18 cellular contexts compared by ENCODE assay signal in the genomic region with DNA sequence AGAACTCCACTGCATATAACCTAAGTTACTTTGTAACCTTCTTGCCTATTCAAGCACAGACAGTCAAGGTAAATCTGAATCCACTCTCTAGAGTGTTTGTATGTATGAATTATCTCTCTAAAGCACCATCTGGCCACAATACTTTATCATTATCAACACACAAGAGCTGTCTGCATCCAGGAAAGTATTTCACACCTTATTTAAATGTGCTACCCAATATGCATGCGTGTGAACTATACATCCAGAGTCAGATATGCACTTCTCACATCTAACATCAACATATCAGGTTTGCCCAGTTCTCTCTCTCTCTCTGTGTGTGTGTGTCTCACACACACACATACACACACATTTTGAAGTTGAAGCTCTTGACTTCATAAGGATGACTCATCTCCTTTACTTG.
DNase-seq lines count a peak whose midpoint lies in the region; ATAC-seq, FAIRE-seq and TF ChIP-seq lines count a peak whose summit lies in the region.
"Had no signal": no experiment of that assay in that cellular context is flagged by ENCODE, and none has a peak within 500 bp of the region (broad histone marks: within the 10 kb centered on the region; RNA-seq: fewer than 3 reads in every experiment).

No MANE protein-coding gene starts in this region.

- in situ Hi-C loops in GM12878 (cut with MboI): no loop called here

- H3K27me3 ChIP-seq in GM12878 (replicated peaks in 1 of 2; ENCODE audit: control insufficient read depth in 2 of 2, insufficient read depth in 2 of 2, low read length in 1 of 2): no peaks in the 10 kb centered on the region
- H3K27me3 ChIP-seq: BLaER1 had no signal

- POLR2A ChIA-PET in GM12878 (lab: Charles Lee): no interaction called here

- DNase-seq in DMS 273 (lab: John Stamatoyannopoulos, UW; ENCODE audit: unreplicated experiment) (peak; percentile 13), DMS 273 treated with DMSO at 0.1 percent for 48 hours (lab: John Stamatoyannopoulos, UW) (no peak), NCI-H345 (lab: John Stamatoyannopoulos, UW) (peak; percentile 21), GM12878 (ENCODE audit: low read depth, low spot score) (no peak), renal cortical epithelial cell (ENCODE audit: low read depth) (peak; percentile 29), iPS-NIHi11 (ENCODE audit: low spot score) (no peak)
- DNase-seq in NK-92 treated with Interleukin-12 subunit alpha and Interleukin-12 subunit beta, amount 100 ng/mL, for 24 hours (lab: John Stamatoyannopoulos, UW): no peak
- DNase-seq: CD8-positive, alpha-beta T cell; GF-D8; GOT3; HFFc6; NCI-H1092; NCI-H446 treated with DMSO at 0.1 percent for 48 hours; NCI-H82 had no signal

- no TSS peak for BruUV-seq in GM12878 (replicated peaks; lab: Mats Ljungman, UMichigan)

- no peaks in the 10 kb centered on the region for H3K9me3 ChIP-seq in GM12878 (replicated peaks; ENCODE audit: control insufficient read depth, insufficient read depth, low read length)
- H3K9me3 ChIP-seq: BLaER1 had no signal

- no peak for TF ChIP-seq EP300 in GM12878 (IDR thresholded peaks at IDR 0.05; ENCODE audit: borderline replicate concordance in 1 of 2, control insufficient read depth in 1 of 2, low read depth in 2 of 2, low read length in 2 of 2)

- no peak for TF ChIP-seq CTCF in GM12878 (IDR thresholded peaks at IDR 0.05 in 2 of 3, conservative IDR thresholded peaks at IDR 0.05 in 1 of 3; ENCODE audit: control insufficient read depth in 2 of 3, extremely low read depth in 1 of 3, insufficient read depth in 1 of 3, low read depth in 3 of 3, low read length in 3 of 3)

- TF ChIP-seq POLR2A in GM12878 (IDR thresholded peaks at IDR 0.05; ENCODE audit: low read depth, low read length): no peak

- H2AFZ ChIP-seq in GM12878 (ENCODE audit: control insufficient read depth, low read depth, low read length): no peak overlapping the region

- WGBS in GM12878 (ENCODE audit: insufficient coverage, insufficient replicate concordance, low lambda C conversion rate, missing lambda C conversion rate): 22% methylated on average over 1 of the region's 1 CpG

- H3K4me3 ChIP-seq in GM12878: no peak overlapping the region
- H3K4me3 ChIP-seq: BLaER1 had no signal

- FAIRE-seq in GM12878 (lab: Jason Lieb, UNC): peak; percentile 81

- intact Hi-C loops in GM12878 (cut with micrococcal nuclease; ENCODE audit: unreplicated experiment): loop anchor here (10.0 kb wide), 2 partner anchors 402 to 432 kb away; no protein-coding TSS in a partner anchor

- H3K4me1 ChIP-seq in GM12878 (ENCODE audit: control insufficient read depth, insufficient read depth, low read length): no peaks in the 10 kb centered on the region
- H3K4me1 ChIP-seq: BLaER1 had no signal

- H3K27ac ChIP-seq in GM12878 (ENCODE audit: control insufficient read depth, insufficient read depth): no peak overlapping the region
- H3K27ac ChIP-seq: 22Rv1, BLaER1, KMS-11 had no signal

- no peaks in the 10 kb centered on the region for H3K36me3 ChIP-seq in GM12878 (ENCODE audit: control insufficient read depth in 2 of 2, insufficient read depth in 2 of 2, low read length in 1 of 2)
- H3K36me3 ChIP-seq: BLaER1 had no signal

- SMC1A ChIA-PET in GM12878 (lab: Charles Lee; ENCODE audit: uncharacterized antibody, unreplicated experiment): interaction anchor here (0.6 to 1.5 kb wide), 2 partner anchors 9 to 235 kb away, joined by 3 read pairs; no protein-coding TSS in a partner anchor

- H3K9ac ChIP-seq in GM12878 (ENCODE audit: control insufficient read depth, insufficient read depth, low read length): no peak overlapping the region
- H3K9ac ChIP-seq: BLaER1, KMS-11 had no signal

- TF ChIP-seq RAD21 in GM12878 (IDR thresholded peaks at IDR 0.05; ENCODE audit: insufficient read depth, low read depth, low read length): no peak

- CTCF ChIA-PET in GM12878 (lab: Yijun Ruan, JAX): interaction anchor here (1.2 kb wide), 1 partner anchor 245 kb away, joined by 5 read pairs; no protein-coding TSS in a partner anchor

- H3K4me2 ChIP-seq in GM12878 (ENCODE audit: control insufficient read depth, insufficient read depth): no peak overlapping the region
- H3K4me2 ChIP-seq: BLaER1, KMS-11 had no signal

- ATAC-seq in GM12878 (no peak), GM18511 (IDR thresholded peaks at IDR 0.05; ENCODE audit: unreplicated experiment) (no peak)
- ATAC-seq: CD8-positive, alpha-beta T cell had no signal

- H4K20me1 ChIP-seq in GM12878 (ENCODE audit: control insufficient read depth, insufficient read depth): no peaks in the 10 kb centered on the region
- H4K20me1 ChIP-seq: BLaER1 had no signal

- RAD21 ChIA-PET in GM12878 (lab: Charles Lee; ENCODE audit: unreplicated experiment): no interaction called here

- no peaks in the 10 kb centered on the region for H3K79me2 ChIP-seq in GM12878 (ENCODE audit: control insufficient read depth, insufficient read depth, low read length)

TF ChIP-seq in GM12878, 131 proteins besides CTCF, POLR2A, EP300 and RAD21 (continues in another document):
- TF ChIP-seq HCFC1 (IDR thresholded peaks at IDR 0.05; ENCODE audit: low read length) (no peak), ESRRA (IDR thresholded peaks at IDR 0.05; ENCODE audit: low read length) (no peak)
- TF ChIP-seq, protein P1, sequence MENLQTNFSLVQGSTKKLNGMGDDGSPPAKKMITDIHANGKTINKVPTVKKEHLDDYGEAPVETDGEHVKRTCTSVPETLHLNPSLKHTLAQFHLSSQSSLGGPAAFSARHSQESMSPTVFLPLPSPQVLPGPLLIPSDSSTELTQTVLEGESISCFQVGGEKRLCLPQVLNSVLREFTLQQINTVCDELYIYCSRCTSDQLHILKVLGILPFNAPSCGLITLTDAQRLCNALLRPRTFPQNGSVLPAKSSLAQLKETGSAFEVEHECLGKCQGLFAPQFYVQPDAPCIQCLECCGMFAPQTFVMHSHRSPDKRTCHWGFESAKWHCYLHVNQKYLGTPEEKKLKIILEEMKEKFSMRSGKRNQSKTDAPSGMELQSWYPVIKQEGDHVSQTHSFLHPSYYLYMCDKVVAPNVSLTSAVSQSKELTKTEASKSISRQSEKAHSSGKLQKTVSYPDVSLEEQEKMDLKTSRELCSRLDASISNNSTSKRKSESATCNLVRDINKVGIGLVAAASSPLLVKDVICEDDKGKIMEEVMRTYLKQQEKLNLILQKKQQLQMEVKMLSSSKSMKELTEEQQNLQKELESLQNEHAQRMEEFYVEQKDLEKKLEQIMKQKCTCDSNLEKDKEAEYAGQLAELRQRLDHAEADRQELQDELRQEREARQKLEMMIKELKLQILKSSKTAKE (IDR thresholded peaks at IDR 0.05; ENCODE audit: low read depth, poor library complexity, severe bottlenecking): no peak
- TF ChIP-seq, protein P2, sequence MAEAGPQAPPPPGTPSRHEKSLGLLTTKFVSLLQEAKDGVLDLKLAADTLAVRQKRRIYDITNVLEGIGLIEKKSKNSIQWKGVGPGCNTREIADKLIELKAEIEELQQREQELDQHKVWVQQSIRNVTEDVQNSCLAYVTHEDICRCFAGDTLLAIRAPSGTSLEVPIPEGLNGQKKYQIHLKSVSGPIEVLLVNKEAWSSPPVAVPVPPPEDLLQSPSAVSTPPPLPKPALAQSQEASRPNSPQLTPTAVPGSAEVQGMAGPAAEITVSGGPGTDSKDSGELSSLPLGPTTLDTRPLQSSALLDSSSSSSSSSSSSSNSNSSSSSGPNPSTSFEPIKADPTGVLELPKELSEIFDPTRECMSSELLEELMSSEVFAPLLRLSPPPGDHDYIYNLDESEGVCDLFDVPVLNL (IDR thresholded peaks at IDR 0.05; ENCODE audit: low read depth, low read length): no peak
- TF ChIP-seq, protein P3, sequence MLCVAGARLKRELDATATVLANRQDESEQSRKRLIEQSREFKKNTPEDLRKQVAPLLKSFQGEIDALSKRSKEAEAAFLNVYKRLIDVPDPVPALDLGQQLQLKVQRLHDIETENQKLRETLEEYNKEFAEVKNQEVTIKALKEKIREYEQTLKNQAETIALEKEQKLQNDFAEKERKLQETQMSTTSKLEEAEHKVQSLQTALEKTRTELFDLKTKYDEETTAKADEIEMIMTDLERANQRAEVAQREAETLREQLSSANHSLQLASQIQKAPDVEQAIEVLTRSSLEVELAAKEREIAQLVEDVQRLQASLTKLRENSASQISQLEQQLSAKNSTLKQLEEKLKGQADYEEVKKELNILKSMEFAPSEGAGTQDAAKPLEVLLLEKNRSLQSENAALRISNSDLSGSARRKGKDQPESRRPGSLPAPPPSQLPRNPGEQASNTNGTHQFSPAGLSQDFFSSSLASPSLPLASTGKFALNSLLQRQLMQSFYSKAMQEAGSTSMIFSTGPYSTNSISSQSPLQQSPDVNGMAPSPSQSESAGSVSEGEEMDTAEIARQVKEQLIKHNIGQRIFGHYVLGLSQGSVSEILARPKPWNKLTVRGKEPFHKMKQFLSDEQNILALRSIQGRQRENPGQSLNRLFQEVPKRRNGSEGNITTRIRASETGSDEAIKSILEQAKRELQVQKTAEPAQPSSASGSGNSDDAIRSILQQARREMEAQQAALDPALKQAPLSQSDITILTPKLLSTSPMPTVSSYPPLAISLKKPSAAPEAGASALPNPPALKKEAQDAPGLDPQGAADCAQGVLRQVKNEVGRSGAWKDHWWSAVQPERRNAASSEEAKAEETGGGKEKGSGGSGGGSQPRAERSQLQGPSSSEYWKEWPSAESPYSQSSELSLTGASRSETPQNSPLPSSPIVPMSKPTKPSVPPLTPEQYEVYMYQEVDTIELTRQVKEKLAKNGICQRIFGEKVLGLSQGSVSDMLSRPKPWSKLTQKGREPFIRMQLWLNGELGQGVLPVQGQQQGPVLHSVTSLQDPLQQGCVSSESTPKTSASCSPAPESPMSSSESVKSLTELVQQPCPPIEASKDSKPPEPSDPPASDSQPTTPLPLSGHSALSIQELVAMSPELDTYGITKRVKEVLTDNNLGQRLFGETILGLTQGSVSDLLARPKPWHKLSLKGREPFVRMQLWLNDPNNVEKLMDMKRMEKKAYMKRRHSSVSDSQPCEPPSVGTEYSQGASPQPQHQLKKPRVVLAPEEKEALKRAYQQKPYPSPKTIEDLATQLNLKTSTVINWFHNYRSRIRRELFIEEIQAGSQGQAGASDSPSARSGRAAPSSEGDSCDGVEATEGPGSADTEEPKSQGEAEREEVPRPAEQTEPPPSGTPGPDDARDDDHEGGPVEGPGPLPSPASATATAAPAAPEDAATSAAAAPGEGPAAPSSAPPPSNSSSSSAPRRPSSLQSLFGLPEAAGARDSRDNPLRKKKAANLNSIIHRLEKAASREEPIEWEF (IDR thresholded peaks at IDR 0.05; ENCODE audit: insufficient replicate concordance, low read depth, low read length): no peak

Comparison
In these comparisons a context has a peak if more than half of its experiments do, and no peak if none do; other contexts are left out.
1. DNase-seq: peak in DMS 273 (single experiment), NCI-H345 (single experiment) and renal cortical epithelial cell (single experiment); none in DMS 273 treated with DMSO at 0.1 percent for 48 hours (single experiment), GM12878 (single experiment), NK-92 treated with Interleukin-12 subunit alpha and Interleukin-12 subunit beta, amount 100 ng/mL, for 24 hours (single experiment) and iPS-NIHi11 (single experiment).